1 cellular context compared by ENCODE assay signal in genomic region chr1:21534674-21535378, GRCh38.
A peak's percentile ranks its signal among the peaks of the same experiment; 100 is the strongest.
TF ChIP-seq lines count a peak whose summit lies in the region.

No MANE protein-coding gene starts in this region.

TF ChIP-seq in HepG2, 621 proteins besides CTCF, POLR2A, EP300 and RAD21 (continued from another document):
- TF ChIP-seq HMGXB4 (CRISPR knock-in tag; IDR thresholded peaks at IDR 0.05; ENCODE audit: borderline replicate concordance in 1 of 2, low read depth in 1 of 2) (0 out of 4 replicates have a peak, but pooled peaks of 1 of the 2 experiments have one; percentile 30), ZFX (CRISPR knock-in tag; IDR thresholded peaks at IDR 0.05; ENCODE audit: low read depth) (peak; percentile 15; the same call in 1 of the 2 replicates), ZBTB40 (IDR thresholded peaks at IDR 0.05) (no peak), ZBTB40 (CRISPR knock-in tag; IDR thresholded peaks at IDR 0.05) (no peak), MIER2 (CRISPR knock-in tag; IDR thresholded peaks at IDR 0.05) (peak; percentile 93), REST (IDR thresholded peaks at IDR 0.05; ENCODE audit: borderline replicate concordance in 1 of 2, low read depth in 1 of 2, low read length in 2 of 2) (peak; percentile 9 to 89), SAP130 (CRISPR knock-in tag; IDR thresholded peaks at IDR 0.05; ENCODE audit: low read depth) (peak; percentile 49)
